Comparison of ENCODE assay signal across 22 cellular contexts in the genomic region with DNA sequence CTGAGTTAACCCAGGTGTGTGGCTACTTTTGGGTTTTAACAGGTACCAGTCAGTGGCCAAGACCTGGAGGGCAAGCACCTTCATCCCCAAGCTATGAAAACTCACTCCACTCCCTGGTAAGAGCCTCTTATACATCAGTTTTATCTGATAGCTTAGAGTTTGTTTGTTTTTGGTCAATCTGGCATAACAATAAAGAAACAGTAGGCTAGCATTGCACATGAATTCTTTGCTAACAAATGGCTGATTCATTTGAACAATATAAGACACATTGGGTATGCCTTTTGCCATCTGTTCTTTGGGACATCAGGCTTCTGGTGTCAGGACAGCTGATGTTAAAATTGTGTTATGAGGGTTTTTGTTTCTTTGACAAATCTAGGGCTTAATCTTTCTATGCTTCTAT.
DNase-seq lines count a peak whose midpoint lies in the region; ATAC-seq and TF ChIP-seq lines count a peak whose summit lies in the region.
"Had no signal": no experiment of that assay in that cellular context is flagged by ENCODE, and none has a peak within 500 bp of the region (broad histone marks: within the 10 kb centered on the region; RNA-seq: fewer than 3 reads in every experiment).

No MANE protein-coding gene starts in this region.

- TF ChIP-seq CTCF in A673 (conservative IDR thresholded peaks at IDR 0.05; ENCODE audit: low read depth, low read length) (no peak), brain (conservative IDR thresholded peaks at IDR 0.05) (no peak), BE2C (IDR thresholded peaks at IDR 0.05; ENCODE audit: low read depth, low read length) (no peak)

- H3K27ac ChIP-seq in A673 (ENCODE audit: low read depth, low read length, poor library complexity, severe bottlenecking) (peak overlapping the region; percentile 43), HUES48 (ENCODE audit: low read depth, low read length) (peak overlapping the region; percentile 72)
- H3K27ac ChIP-seq: body of pancreas, heart right ventricle, right atrium auricular region had no signal

- H3K27me3 ChIP-seq in A673 (replicated peaks; ENCODE audit: insufficient read depth, low read depth, low read length, poor library complexity) (no peaks in the 10 kb centered on the region), HUES48 (ENCODE audit: control insufficient read depth, insufficient read depth, low read length) (no peaks in the 10 kb centered on the region), BE2C (no peaks in the 10 kb centered on the region)
- H3K27me3 ChIP-seq: body of pancreas, heart right ventricle, right atrium auricular region had no signal

- peak overlapping the region in 3 of 5 experiments; percentile 2 to 81 (median 53) for H3K27ac Mint-ChIP-seq in brain
- H3K27ac Mint-ChIP-seq in natural killer cell treated with Interleukin-12 subunit alpha and Interleukin-12 subunit beta and Interleukin-15 and Interleukin-18, amount 100 ng/mL, for 72 hours, result no peak overlapping the region
- H3K27ac Mint-ChIP-seq: activated naive CD4-positive, alpha-beta T cell treated with anti-CD3 and anti-CD28 coated beads, Interleukin-2, amount 10 ng/mL, durations not matched to agents 7 days and 5 days; CD8-positive, alpha-beta T cell had no signal

- H3K36me3 Mint-ChIP-seq in brain, result peaks cover 85% of the 10 kb centered on the region
- H3K36me3 Mint-ChIP-seq in natural killer cell treated with Interleukin-12 subunit alpha and Interleukin-12 subunit beta and Interleukin-15 and Interleukin-18, amount 100 ng/mL, for 72 hours, result peaks cover 17% of the 10 kb centered on the region

- H3K27me3 Mint-ChIP-seq in brain, result no peaks in the 10 kb centered on the region
- no peaks in the 10 kb centered on the region for H3K27me3 Mint-ChIP-seq in natural killer cell treated with Interleukin-12 subunit alpha and Interleukin-12 subunit beta and Interleukin-15 and Interleukin-18, amount 100 ng/mL, for 72 hours
- H3K27me3 Mint-ChIP-seq: activated naive CD4-positive, alpha-beta T cell treated with anti-CD3 and anti-CD28 coated beads, Interleukin-2, amount 10 ng/mL, durations not matched to agents 7 days and 5 days; memory B cell had no signal

- no peak for DNase-seq in A673 (ENCODE audit: low spot score)
- DNase-seq in kidney tubule cell (ENCODE audit: low spot score), result peak; percentile 2
- DNase-seq in natural killer cell treated with Interleukin-12 subunit alpha and Interleukin-12 subunit beta and Interleukin-15 and Interleukin-18, amount 100 ng/mL, for 72 hours (ENCODE audit: low spot score), result no peak
- no peak for DNase-seq in stimulated activated CD8-positive, alpha-beta memory T cell treated with anti-CD3 and anti-CD28 coated beads, Interleukin-4, amount 100 ng/mL, for 48 hours
- DNase-seq in left cardiac atrium, result no peak
- no peak for DNase-seq in BE2C
- DNase-seq: activated naive CD4-positive, alpha-beta T cell treated with anti-CD3 and anti-CD28 coated beads, Interleukin-2, amount 10 ng/mL, durations not matched to agents 7 days and 5 days; activated T-cell treated with anti-CD3 and anti-CD28 coated beads, Interleukin-2, amount 50 U/mL, for 1 hour; body of pancreas; CD8-positive, alpha-beta T cell; cortex of kidney; heart right ventricle; kidney; NCI-H2081; NCI-H774; SK-N-SH had no signal

- no TSS peak for BruUV-seq in A673 (replicated peaks; lab: Mats Ljungman, UMichigan)

- CTCF ChIA-PET in A673 (lab: Charles Lee), result no interaction called here

- no peak for ATAC-seq in natural killer cell treated with Interleukin-12 subunit alpha and Interleukin-12 subunit beta and Interleukin-15 and Interleukin-18, amount 100 ng/mL, for 72 hours
- ATAC-seq in left cardiac atrium, result no peak
- ATAC-seq: body of pancreas; CD8-positive, alpha-beta T cell; HCT116; heart right ventricle; HepG2 had no signal

- POLR2A ChIA-PET in A673 (lab: Charles Lee; ENCODE audit: low non-redundant PET), result no interaction called here

- H3K36me3 ChIP-seq in A673 (ENCODE audit: insufficient read depth, low read length, poor library complexity, severe bottlenecking), result peaks cover 86% of the 10 kb centered on the region
- peaks cover 36% of the 10 kb centered on the region for H3K36me3 ChIP-seq in HUES48 (ENCODE audit: control insufficient read depth, insufficient read depth, low read length)
- peaks cover 73% of the 10 kb centered on the region for H3K36me3 ChIP-seq in BE2C
- H3K36me3 ChIP-seq: right atrium auricular region had no signal

- H3K4me3 Mint-ChIP-seq in brain, result no peak overlapping the region
- no peak overlapping the region for H3K4me3 Mint-ChIP-seq in natural killer cell treated with Interleukin-12 subunit alpha and Interleukin-12 subunit beta and Interleukin-15 and Interleukin-18, amount 100 ng/mL, for 72 hours
- H3K4me3 Mint-ChIP-seq: activated naive CD4-positive, alpha-beta T cell treated with anti-CD3 and anti-CD28 coated beads, Interleukin-2, amount 10 ng/mL, durations not matched to agents 7 days and 5 days; CD8-positive, alpha-beta T cell; memory B cell had no signal

- no peak overlapping the region for H3K9ac ChIP-seq in HUES48 (ENCODE audit: low read depth, low read length)
- H3K9ac ChIP-seq: SK-N-SH had no signal

- intact Hi-C loops in A673 (cut with micrococcal nuclease; ENCODE audit: unreplicated experiment), result no loop called here
- intact Hi-C loops in left cardiac atrium (cut with DNase I), result no loop called here

- peaks cover 0 to 3% (median 0%) of the 10 kb centered on the region in 5 experiments for H3K9me3 Mint-ChIP-seq in brain
- H3K9me3 Mint-ChIP-seq in natural killer cell treated with Interleukin-12 subunit alpha and Interleukin-12 subunit beta and Interleukin-15 and Interleukin-18, amount 100 ng/mL, for 72 hours, result no peaks in the 10 kb centered on the region
- H3K9me3 Mint-ChIP-seq: activated naive CD4-positive, alpha-beta T cell treated with anti-CD3 and anti-CD28 coated beads, Interleukin-2, amount 10 ng/mL, durations not matched to agents 7 days and 5 days; CD8-positive, alpha-beta T cell; memory B cell had no signal

- H3K4me3 ChIP-seq in A673 (ENCODE audit: low read depth, low read length, poor library complexity, severe bottlenecking), result no peak overlapping the region
- peak overlapping the region; percentile 33; the same call in 1 of the 2 replicates for H3K4me3 ChIP-seq in HUES48 (ENCODE audit: low read depth, low read length)
- H3K4me3 ChIP-seq in BE2C (ENCODE audit: low read depth, low read length), result no peak overlapping the region
- H3K4me3 ChIP-seq: body of pancreas, heart right ventricle, right atrium auricular region had no signal

- H3K4me1 Mint-ChIP-seq in brain, result peaks cover 73% of the 10 kb centered on the region
- peaks cover 0 to 4% of the 10 kb centered on the region in 2 donors for H3K4me1 Mint-ChIP-seq in natural killer cell treated with Interleukin-12 subunit alpha and Interleukin-12 subunit beta and Interleukin-15 and Interleukin-18, amount 100 ng/mL, for 72 hours (ENCODE audit: low read depth in 2 of 2)
- H3K4me1 Mint-ChIP-seq: activated naive CD4-positive, alpha-beta T cell treated with anti-CD3 and anti-CD28 coated beads, Interleukin-2, amount 10 ng/mL, durations not matched to agents 7 days and 5 days had no signal

- no peaks in the 10 kb centered on the region for H3K9me3 ChIP-seq in A673 (ENCODE audit: low read depth, low read length, poor library complexity, severe bottlenecking)
- H3K9me3 ChIP-seq in HUES48 (ENCODE audit: control insufficient read depth, insufficient read depth, low read length), result no peaks in the 10 kb centered on the region
- H3K9me3 ChIP-seq in BE2C, result no peaks in the 10 kb centered on the region
- H3K9me3 ChIP-seq: body of pancreas, heart right ventricle, right atrium auricular region, SK-N-SH had no signal

- peaks cover 31% of the 10 kb centered on the region for H3K4me1 ChIP-seq in A673 (ENCODE audit: insufficient read depth, low read length, poor library complexity, severe bottlenecking)
- H3K4me1 ChIP-seq in HUES48 (ENCODE audit: control insufficient read depth, insufficient read depth, low read length), result peaks cover 35% of the 10 kb centered on the region
- H3K4me1 ChIP-seq in BE2C, result peaks cover 32% of the 10 kb centered on the region
- H3K4me1 ChIP-seq: body of pancreas, right atrium auricular region had no signal

Comparison
In these comparisons a context has a peak if more than half of its experiments do, and no peak if none do; other contexts are left out.
1. H3K27ac Mint-ChIP-seq: peak in brain (3 of 5); none in natural killer cell treated with Interleukin-12 subunit alpha and Interleukin-12 subunit beta and Interleukin-15 and Interleukin-18, amount 100 ng/mL, for 72 hours (0 of 2).